In genomic region chr1:6648556-6648955, GRCh38 we compare ENCODE assay signal across 18 cellular contexts. TPM values are rescaled to one million over a fixed set of nuclear protein-coding genes. Genes with fewer than 3 reads are reported as not detected.
DNase-seq lines count a peak whose midpoint lies in the region; ATAC-seq and TF ChIP-seq lines count a peak whose summit lies in the region.
"Had no signal": no experiment of that assay in that cellular context is flagged by ENCODE, and none has a peak within 500 bp of the region (broad histone marks: within the 10 kb centered on the region; RNA-seq: fewer than 3 reads in every experiment).

No MANE protein-coding gene starts in this region.

- H3K4me3 ChIP-seq in H7 (ENCODE audit: insufficient read depth, low read depth, low read length) (no peak overlapping the region), gastroesophageal sphincter (no peak overlapping the region)
- H3K4me3 ChIP-seq: BLaER1 treated with 17β-estradiol and CSF1 and Interleukin-3, amounts not matched to agents 10 nM and 100 nM had no signal

- no peaks in the 10 kb centered on the region for H3K27me3 ChIP-seq in H7 (ENCODE audit: control insufficient read depth, insufficient read depth, low read length)
- H3K27me3 ChIP-seq in gastroesophageal sphincter: no peaks in the 10 kb centered on the region
- H3K27me3 ChIP-seq: BLaER1 treated with 17β-estradiol and CSF1 and Interleukin-3, amounts not matched to agents 10 nM and 100 nM had no signal

- intact Hi-C loops in activated T-helper 1 cell treated with anti-CD3 and anti-CD28 coated beads, Interleukin-12 subunit alpha, Interleukin-12 subunit beta, Interleukin-2, Interleukin-4 antibody, amounts not matched to agents 30 ng/mL and 10 ng/mL and 1 ng/mL, durations not matched to agents 14 hours and 24 hours and 36 hours (cut with micrococcal nuclease): no loop called here

- DNase-seq in NCI-H82 (lab: John Stamatoyannopoulos, UW) (peak; percentile 39), NCI-H82 treated with DMSO at 0.1 percent for 48 hours (lab: John Stamatoyannopoulos, UW; ENCODE audit: unreplicated experiment) (no peak), H7 (peak; percentile 14), RWPE1 (ENCODE audit: low spot score) (no peak)
- DNase-seq in activated T-helper 1 cell treated with anti-CD3 and anti-CD28 coated beads, Interleukin-12 subunit alpha, Interleukin-12 subunit beta, Interleukin-2, Interleukin-4 antibody, amounts not matched to agents 30 ng/mL and 10 ng/mL and 1 ng/mL, durations not matched to agents 14 hours and 24 hours and 36 hours (ENCODE audit: low spot score): no peak
- DNase-seq: 8988T; AML-193; Caco-2; Calu3; CD4-positive, alpha-beta T cell; CD8-positive, alpha-beta T cell; DMS79 treated with DMSO at 0.1 percent for 48 hours; GF-D8 had no signal

- no peak for TF ChIP-seq POLR2A in gastroesophageal sphincter (IDR thresholded peaks at IDR 0.05)

- CTCF ChIA-PET in RWPE1 (lab: Yijun Ruan, JAX): no interaction called here

- H3K9me3 Mint-ChIP-seq in activated T-helper 1 cell treated with anti-CD3 and anti-CD28 coated beads, Interleukin-12 subunit alpha, Interleukin-12 subunit beta, Interleukin-2, Interleukin-4 antibody, amounts not matched to agents 30 ng/mL and 10 ng/mL and 1 ng/mL, durations not matched to agents 14 hours and 24 hours and 36 hours: no peaks in the 10 kb centered on the region
- H3K9me3 Mint-ChIP-seq: CD4-positive, alpha-beta T cell; CD8-positive, alpha-beta T cell had no signal

- H3K4me3 Mint-ChIP-seq in activated T-helper 1 cell treated with anti-CD3 and anti-CD28 coated beads, Interleukin-12 subunit alpha, Interleukin-12 subunit beta, Interleukin-2, Interleukin-4 antibody, amounts not matched to agents 30 ng/mL and 10 ng/mL and 1 ng/mL, durations not matched to agents 14 hours and 24 hours and 36 hours: no peak overlapping the region
- H3K4me3 Mint-ChIP-seq: B cell; CD4-positive, alpha-beta T cell; CD8-positive, alpha-beta T cell had no signal

- H3K36me3 Mint-ChIP-seq in activated T-helper 1 cell treated with anti-CD3 and anti-CD28 coated beads, Interleukin-12 subunit alpha, Interleukin-12 subunit beta, Interleukin-2, Interleukin-4 antibody, amounts not matched to agents 30 ng/mL and 10 ng/mL and 1 ng/mL, durations not matched to agents 14 hours and 24 hours and 36 hours (ENCODE audit: low read depth): peaks cover 17% of the 10 kb centered on the region

- POLR2A ChIA-PET in RWPE1 (lab: Yijun Ruan, JAX; ENCODE audit: low non-redundant PET): no interaction called here

- no peak for ATAC-seq in gastroesophageal sphincter
- ATAC-seq in HG02884 (IDR thresholded peaks at IDR 0.05; ENCODE audit: unreplicated experiment): no peak
- ATAC-seq: CD8-positive, alpha-beta T cell had no signal

- no peak overlapping the region for H3K27ac Mint-ChIP-seq in activated T-helper 1 cell treated with anti-CD3 and anti-CD28 coated beads, Interleukin-12 subunit alpha, Interleukin-12 subunit beta, Interleukin-2, Interleukin-4 antibody, amounts not matched to agents 30 ng/mL and 10 ng/mL and 1 ng/mL, durations not matched to agents 14 hours and 24 hours and 36 hours
- H3K27ac Mint-ChIP-seq: B cell; CD4-positive, alpha-beta T cell; CD8-positive, alpha-beta T cell had no signal

- WGBS in gastroesophageal sphincter (ENCODE audit: low coverage in 1 of 2), 2 donors: 68 to 86% methylated on average over 4 to 5 of the region's 6 CpGs

- TF ChIP-seq CTCF in RWPE1 (conservative IDR thresholded peaks at IDR 0.05; ENCODE audit: low read depth) (no peak), gastroesophageal sphincter (IDR thresholded peaks at IDR 0.05) (no peak)

- H3K27ac ChIP-seq in RWPE1 (peak overlapping the region; percentile 26; the same call in 1 of the 2 replicates), gastroesophageal sphincter (no peak overlapping the region)
- H3K27ac ChIP-seq: BLaER1 treated with 17β-estradiol and CSF1 and Interleukin-3, amounts not matched to agents 10 nM and 100 nM; C4-2B had no signal

- H3K4me1 ChIP-seq in gastroesophageal sphincter: no peaks in the 10 kb centered on the region
- H3K4me1 ChIP-seq: BLaER1 treated with 17β-estradiol and CSF1 and Interleukin-3, amounts not matched to agents 10 nM and 100 nM; Caco-2 had no signal

- peaks cover 7% of the 10 kb centered on the region for H3K4me1 Mint-ChIP-seq in activated T-helper 1 cell treated with anti-CD3 and anti-CD28 coated beads, Interleukin-12 subunit alpha, Interleukin-12 subunit beta, Interleukin-2, Interleukin-4 antibody, amounts not matched to agents 30 ng/mL and 10 ng/mL and 1 ng/mL, durations not matched to agents 14 hours and 24 hours and 36 hours (ENCODE audit: low read depth)
- H3K4me1 Mint-ChIP-seq: B cell had no signal

- no peaks in the 10 kb centered on the region for H3K9me3 ChIP-seq in gastroesophageal sphincter
- H3K9me3 ChIP-seq: BLaER1 treated with 17β-estradiol and CSF1 and Interleukin-3, amounts not matched to agents 10 nM and 100 nM; Caco-2 had no signal

- no peak for TF ChIP-seq EP300 in gastroesophageal sphincter (IDR thresholded peaks at IDR 0.05)

- H3K27me3 Mint-ChIP-seq in activated T-helper 1 cell treated with anti-CD3 and anti-CD28 coated beads, Interleukin-12 subunit alpha, Interleukin-12 subunit beta, Interleukin-2, Interleukin-4 antibody, amounts not matched to agents 30 ng/mL and 10 ng/mL and 1 ng/mL, durations not matched to agents 14 hours and 24 hours and 36 hours (ENCODE audit: insufficient read depth): no peaks in the 10 kb centered on the region
- H3K27me3 Mint-ChIP-seq: B cell; CD4-positive, alpha-beta T cell had no signal

- H3K36me3 ChIP-seq in H7 (replicated peaks; ENCODE audit: control insufficient read depth, insufficient read depth, low read length) (peaks cover 37% of the 10 kb centered on the region), gastroesophageal sphincter (peaks cover 0 to 71% of the 10 kb centered on the region in 2 donors)

RNA-seq across cellular contexts. Expression of gene THAP3, which starts 23.9 kb away (rescaled TPM):
- 47.7 and 62.9 TPM in 2 replicates for total RNA-seq in H7 (2014; rRNA removed; shearing (Covaris generic))
- total RNA-seq in gastroesophageal sphincter: 10 to 100 TPM; 16.3 to 36.9 (median 27.7) TPM
- total RNA-seq in activated T-helper 1 cell treated with anti-CD3 and anti-CD28 coated beads, Interleukin-12 subunit alpha, Interleukin-12 subunit beta, Interleukin-2, Interleukin-4 antibody, amounts not matched to agents 30 ng/mL and 10 ng/mL and 1 ng/mL, durations not matched to agents 14 hours and 24 hours and 36 hours: 22.2 and 23.5 TPM in 2 replicates

RNA-seq across cellular contexts. Expression of gene PHF13, which starts 35.0 kb away (rescaled TPM):
- 36.6 and 44.5 TPM in 2 replicates for total RNA-seq in H7 (2014; rRNA removed; shearing (Covaris generic))
- total RNA-seq in gastroesophageal sphincter: 10 to 100 TPM; 19.8 to 22.8 (median 20.5) TPM
- total RNA-seq in activated T-helper 1 cell treated with anti-CD3 and anti-CD28 coated beads, Interleukin-12 subunit alpha, Interleukin-12 subunit beta, Interleukin-2, Interleukin-4 antibody, amounts not matched to agents 30 ng/mL and 10 ng/mL and 1 ng/mL, durations not matched to agents 14 hours and 24 hours and 36 hours: 18.8 and 19.5 TPM in 2 replicates

RNA-seq across cellular contexts. Expression of gene KLHL21, which starts 45.9 kb away (rescaled TPM):
- total RNA-seq in H7 (2014; rRNA removed; shearing (Covaris generic)): 35.0 and 41.1 TPM in 2 replicates
- total RNA-seq in gastroesophageal sphincter: 100 to 1,000 TPM in 2 of 4 donors, 10 to 100 TPM in 2; 83.6 to 131 (median 101) TPM
- total RNA-seq in activated T-helper 1 cell treated with anti-CD3 and anti-CD28 coated beads, Interleukin-12 subunit alpha, Interleukin-12 subunit beta, Interleukin-2, Interleukin-4 antibody, amounts not matched to agents 30 ng/mL and 10 ng/mL and 1 ng/mL, durations not matched to agents 14 hours and 24 hours and 36 hours: 27.8 and 28.1 TPM in 2 replicates

RNA-seq across cellular contexts. Expression of gene DNAJC11, which starts 53.1 kb away (rescaled TPM):
- total RNA-seq in H7 (2014; rRNA removed; shearing (Covaris generic)): 75.8 and 79.9 TPM in 2 replicates
- total RNA-seq in gastroesophageal sphincter: 10 to 100 TPM; 20.9 to 51.7 (median 30.8) TPM
- 81.4 and 84.4 TPM in 2 replicates for total RNA-seq in activated T-helper 1 cell treated with anti-CD3 and anti-CD28 coated beads, Interleukin-12 subunit alpha, Interleukin-12 subunit beta, Interleukin-2, Interleukin-4 antibody, amounts not matched to agents 30 ng/mL and 10 ng/mL and 1 ng/mL, durations not matched to agents 14 hours and 24 hours and 36 hours

Comparison
In these comparisons a context has a peak if more than half of its experiments do, and no peak if none do; other contexts are left out.
1. DNase-seq: peak in NCI-H82 (single experiment) and H7 (single experiment); none in NCI-H82 treated with DMSO at 0.1 percent for 48 hours (single experiment), RWPE1 (single experiment) and activated T-helper 1 cell treated with anti-CD3 and anti-CD28 coated beads, Interleukin-12 subunit alpha, Interleukin-12 subunit beta, Interleukin-2, Interleukin-4 antibody, amounts not matched to agents 30 ng/mL and 10 ng/mL and 1 ng/mL, durations not matched to agents 14 hours and 24 hours and 36 hours (single experiment).